In the genomic region with DNA sequence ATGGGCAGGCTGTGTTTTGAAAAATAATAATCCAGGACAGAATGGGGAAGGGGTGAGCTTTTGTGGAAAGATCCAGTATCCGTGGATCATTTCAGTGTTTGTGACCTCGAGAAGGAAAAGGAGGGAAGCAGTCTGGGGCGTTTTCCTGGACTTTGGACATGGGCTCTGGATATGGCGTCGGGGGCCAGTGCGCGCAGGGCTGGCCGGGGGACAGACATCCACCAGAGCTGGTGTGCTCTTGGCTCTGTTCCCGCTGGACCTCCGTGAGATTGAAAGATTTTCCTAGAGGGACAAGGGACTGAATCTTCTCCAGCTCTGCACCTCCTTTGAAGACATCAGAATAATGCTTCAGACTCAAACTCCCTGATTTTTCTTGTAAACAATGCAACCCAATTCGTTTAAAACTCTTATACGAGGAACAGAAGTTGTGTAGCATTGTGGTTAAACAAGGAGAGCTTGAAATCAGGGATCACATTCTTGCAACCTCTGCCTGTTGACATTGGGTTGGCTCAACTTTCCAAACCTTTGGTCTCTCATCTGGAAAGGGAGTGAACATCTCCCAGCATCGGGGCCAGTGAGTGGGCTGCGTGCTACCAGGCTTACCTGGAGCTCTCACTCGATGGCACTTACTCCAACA, we compare ENCODE assay signal across 1 cellular context.
A peak's percentile ranks its signal among the peaks of the same experiment; 100 is the strongest.
TF ChIP-seq lines count a peak whose summit lies in the region.

No MANE protein-coding gene starts in this region.

TF ChIP-seq in HepG2, 621 proteins besides CTCF, POLR2A, EP300 and RAD21 (continued from another document and continues in another):
- TF ChIP-seq, protein P1, sequence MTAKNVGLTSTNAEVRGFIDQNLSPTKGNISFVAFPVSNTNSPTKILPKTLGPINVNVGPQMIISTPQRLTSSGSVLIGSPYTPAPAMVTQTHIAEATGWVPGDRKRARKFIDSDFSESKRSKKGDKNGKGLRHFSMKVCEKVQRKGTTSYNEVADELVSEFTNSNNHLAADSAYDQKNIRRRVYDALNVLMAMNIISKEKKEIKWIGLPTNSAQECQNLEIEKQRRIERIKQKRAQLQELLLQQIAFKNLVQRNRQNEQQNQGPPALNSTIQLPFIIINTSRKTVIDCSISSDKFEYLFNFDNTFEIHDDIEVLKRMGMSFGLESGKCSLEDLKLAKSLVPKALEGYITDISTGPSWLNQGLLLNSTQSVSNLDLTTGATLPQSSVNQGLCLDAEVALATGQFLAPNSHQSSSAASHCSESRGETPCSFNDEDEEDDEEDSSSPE (CRISPR knock-in tag; IDR thresholded peaks at IDR 0.05), result peak; percentile 77
- TF ChIP-seq TEAD3 (CRISPR knock-in tag; optimal IDR thresholded peaks at IDR 0.05; ENCODE audit: borderline replicate concordance) (peak; percentile 83), KLF16 (CRISPR knock-in tag; IDR thresholded peaks at IDR 0.05) (0 out of 4 replicates have a peak, but pooled peaks of 1 of the 2 experiments have one; percentile 21), KDM6A (CRISPR knock-in tag; IDR thresholded peaks at IDR 0.05; ENCODE audit: low read depth) (no peak), ZKSCAN8 (CRISPR knock-in tag; IDR thresholded peaks at IDR 0.05; ENCODE audit: borderline replicate concordance) (0 out of 2 replicates have a peak, but pooled peaks have one; percentile 34), ZNF280D (CRISPR knock-in tag; IDR thresholded peaks at IDR 0.05) (peak; percentile 96), KMT2B (CRISPR knock-in tag; IDR thresholded peaks at IDR 0.05) (peak; percentile 37; the same call in 1 of the 2 replicates), TBL1XR1 (IDR thresholded peaks at IDR 0.05; ENCODE audit: borderline replicate concordance, low read length, partially characterized antibody) (no peak), ZNF292 (CRISPR knock-in tag; IDR thresholded peaks at IDR 0.05; ENCODE audit: borderline replicate concordance, low read depth) (peak; percentile 56; the same call in 1 of the 2 replicates), ZNF264 (CRISPR knock-in tag; IDR thresholded peaks at IDR 0.05) (peak; percentile 73), MYPOP (CRISPR knock-in tag; IDR thresholded peaks at IDR 0.05) (peak; percentile 76; the same call in 1 of the 2 replicates), SP4 (CRISPR knock-in tag; IDR thresholded peaks at IDR 0.05) (0 out of 2 replicates have a peak, but pooled peaks have one; percentile 27), ZFP41 (CRISPR knock-in tag; IDR thresholded peaks at IDR 0.05; ENCODE audit: borderline replicate concordance) (no peak), NFE2L1 (CRISPR knock-in tag; IDR thresholded peaks at IDR 0.05; ENCODE audit: borderline replicate concordance) (no peak), ZNF777 (CRISPR knock-in tag; IDR thresholded peaks at IDR 0.05) (peak; percentile 70), TOPORS (CRISPR knock-in tag; IDR thresholded peaks at IDR 0.05) (no peak), PITX1 (CRISPR knock-in tag; IDR thresholded peaks at IDR 0.05) (peak; percentile 63), ZBTB38 (CRISPR knock-in tag; IDR thresholded peaks at IDR 0.05) (peak; percentile 68; the same call in 1 of the 2 replicates), ZNF570 (CRISPR knock-in tag; IDR thresholded peaks at IDR 0.05; ENCODE audit: borderline replicate concordance) (no peak), AHDC1 (CRISPR knock-in tag; IDR thresholded peaks at IDR 0.05; ENCODE audit: borderline replicate concordance) (peak; percentile 81; the same call in 1 of the 2 replicates), SOX13 (IDR thresholded peaks at IDR 0.05) (no peak; the same call in 1 of the 2 replicates), SOX13 (CRISPR knock-in tag; conservative IDR thresholded peaks at IDR 0.05 in 1 of 2, IDR thresholded peaks at IDR 0.05 in 1 of 2) (peak in 1 of 2 experiments; percentile 47; a peak in 1 of 4 replicates), EHMT2 (IDR thresholded peaks at IDR 0.05; ENCODE audit: borderline replicate concordance, low read depth, low read length) (peak; percentile 71; the same call in 1 of the 2 replicates), FOXO1 (CRISPR knock-in tag; IDR thresholded peaks at IDR 0.05) (peak; percentile 63), WIZ (CRISPR knock-in tag; IDR thresholded peaks at IDR 0.05) (peak; percentile 75; the same call in 1 of the 2 replicates), ZNF224 (CRISPR knock-in tag; IDR thresholded peaks at IDR 0.05) (0 out of 2 replicates have a peak, but pooled peaks have one; percentile 60), ASH2L (IDR thresholded peaks at IDR 0.05; ENCODE audit: insufficient read length, low read depth, low read length) (peak; percentile 90), HIVEP1 (CRISPR knock-in tag; IDR thresholded peaks at IDR 0.05) (peak; percentile 46; the same call in 1 of the 2 replicates), ZSCAN9 (CRISPR knock-in tag; IDR thresholded peaks at IDR 0.05; ENCODE audit: borderline replicate concordance) (0 out of 2 replicates have a peak, but pooled peaks have one; percentile 41), CCDC6 (CRISPR knock-in tag; IDR thresholded peaks at IDR 0.05) (0 out of 2 replicates have a peak, but pooled peaks have one; percentile 47), YY1 (IDR thresholded peaks at IDR 0.05; ENCODE audit: insufficient read depth, insufficient replicate concordance, low read depth, low read length) (peak; percentile 77), SIN3A (IDR thresholded peaks at IDR 0.05; ENCODE audit: borderline replicate concordance, low read depth, low read length) (no peak), ZNF503 (CRISPR knock-in tag; IDR thresholded peaks at IDR 0.05) (0 out of 2 replicates have a peak, but pooled peaks have one; percentile 27), PHF5A (CRISPR knock-in tag; IDR thresholded peaks at IDR 0.05; ENCODE audit: low read depth, unreplicated experiment) (peak; percentile 83), ZNF232 (CRISPR knock-in tag; IDR thresholded peaks at IDR 0.05; ENCODE audit: borderline replicate concordance) (no peak), ELF3 (CRISPR knock-in tag; IDR thresholded peaks at IDR 0.05) (peak; percentile 60), ZNF569 (CRISPR knock-in tag; IDR thresholded peaks at IDR 0.05; ENCODE audit: borderline replicate concordance) (no peak)
- TF ChIP-seq, protein P2, sequence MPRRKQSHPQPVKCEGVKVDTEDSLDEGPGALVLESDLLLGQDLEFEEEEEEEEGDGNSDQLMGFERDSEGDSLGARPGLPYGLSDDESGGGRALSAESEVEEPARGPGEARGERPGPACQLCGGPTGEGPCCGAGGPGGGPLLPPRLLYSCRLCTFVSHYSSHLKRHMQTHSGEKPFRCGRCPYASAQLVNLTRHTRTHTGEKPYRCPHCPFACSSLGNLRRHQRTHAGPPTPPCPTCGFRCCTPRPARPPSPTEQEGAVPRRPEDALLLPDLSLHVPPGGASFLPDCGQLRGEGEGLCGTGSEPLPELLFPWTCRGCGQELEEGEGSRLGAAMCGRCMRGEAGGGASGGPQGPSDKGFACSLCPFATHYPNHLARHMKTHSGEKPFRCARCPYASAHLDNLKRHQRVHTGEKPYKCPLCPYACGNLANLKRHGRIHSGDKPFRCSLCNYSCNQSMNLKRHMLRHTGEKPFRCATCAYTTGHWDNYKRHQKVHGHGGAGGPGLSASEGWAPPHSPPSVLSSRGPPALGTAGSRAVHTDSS (CRISPR knock-in tag; conservative IDR thresholded peaks at IDR 0.05), result 0 out of 2 replicates have a peak, but pooled peaks have one; percentile 33
